ENCODE assay signal across 15 cellular contexts in the genomic region with DNA sequence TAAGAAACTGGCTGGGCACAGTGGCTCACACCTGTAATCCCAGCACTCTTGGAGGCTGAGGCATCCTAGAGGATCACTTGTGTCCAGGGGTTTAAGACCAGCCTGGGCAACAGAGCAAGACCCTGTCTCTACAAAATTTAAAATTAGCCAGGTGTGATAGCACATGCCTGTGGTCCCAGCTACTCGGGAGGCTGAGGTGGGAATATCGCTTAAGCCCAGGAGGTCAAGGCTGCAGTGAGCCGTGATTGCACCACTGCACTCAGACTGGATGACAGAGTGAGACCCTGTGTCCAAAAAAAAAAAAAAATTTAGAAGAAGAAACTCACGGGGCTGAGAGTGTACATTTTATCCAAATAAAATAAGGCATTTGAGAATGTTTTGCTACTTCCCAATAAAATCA. TPM values are rescaled to one million over a fixed set of nuclear protein-coding genes. Genes with fewer than 3 reads are reported as not detected.
"Had no signal": no experiment of that assay in that cellular context is flagged by ENCODE, and none has a peak within 500 bp of the region (broad histone marks: within the 10 kb centered on the region; RNA-seq: fewer than 3 reads in every experiment).

No MANE protein-coding gene starts in this region.

- H3K36me3 ChIP-seq: pancreas had no signal

- H3K4me3 ChIP-seq: pancreas, smooth muscle cell had no signal

- ATAC-seq: stimulated activated effector memory CD8-positive, alpha-beta T cell treated with anti-CD3 and anti-CD28 coated beads, Interleukin-12 subunit alpha, Interleukin-12 subunit beta, amount 100 ng/mL, for 72 hours had no signal

- H3K9me3 ChIP-seq: pancreas had no signal

- DNase-seq: activated CD4-positive, alpha-beta T cell treated with anti-CD3 and anti-CD28 coated beads, Interleukin-2, amount 50 U/mL, for 48 hours; activated CD4-positive, CD25-positive, alpha-beta regulatory T cell treated with anti-CD3 and anti-CD28 coated beads, Interleukin-2, amount 50 U/mL, for 72 hours; activated naive CD8-positive, alpha-beta T cell treated with anti-CD3 and anti-CD28 coated beads, Interleukin-2, amount 10 ng/mL, durations not matched to agents 7 days and 5 days; activated T-cell treated with anti-CD3 and anti-CD28 coated beads, Interleukin-2, amount 50 U/mL, for 48 hours; anterior cingulate cortex; effector CD4-positive, alpha-beta T cell; hippocampal formation; naive B cell; pancreas; retina; T-helper 2 cell had no signal

- H3K27me3 ChIP-seq: pancreas had no signal

RNA-seq across cellular contexts. Expression of a gene that starts 58.9 kb away (rescaled TPM):
- total RNA-seq: activated naive CD8-positive, alpha-beta T cell treated with anti-CD3 and anti-CD28 coated beads, Interleukin-2, amount 10 ng/mL, durations not matched to agents 7 days and 5 days; kidney epithelial cell; lung microvascular endothelial cell; pancreas; smooth muscle cell had no signal
- polyA plus RNA-seq: pancreas, smooth muscle cell had no signal
